14 cellular contexts compared by ENCODE assay signal in genomic region chr17:50303051-50303450, GRCh38. TPM values are rescaled to one million over a fixed set of nuclear protein-coding genes. Genes with fewer than 3 reads are reported as not detected.
DNase-seq lines count a peak whose midpoint lies in the region; TF ChIP-seq lines count a peak whose summit lies in the region.
"Had no signal": no experiment of that assay in that cellular context is flagged by ENCODE, and none has a peak within 500 bp of the region (broad histone marks: within the 10 kb centered on the region; RNA-seq: fewer than 3 reads in every experiment).

No MANE protein-coding gene starts in this region.

- no peaks in the 10 kb centered on the region for H3K9me3 Mint-ChIP-seq in chondrocyte (ENCODE audit: low read depth)
- H3K9me3 Mint-ChIP-seq: CD8-positive, alpha-beta memory T cell had no signal

- no peak overlapping the region for H3K4me3 Mint-ChIP-seq in chondrocyte (ENCODE audit: unreplicated experiment)
- H3K4me3 Mint-ChIP-seq: CD8-positive, alpha-beta memory T cell had no signal

- no peak for TF ChIP-seq EP300 in stomach (IDR thresholded peaks at IDR 0.05)

- no peak for TF ChIP-seq POLR2A in stomach (IDR thresholded peaks at IDR 0.05)

- intact Hi-C loops in stomach (cut with DNase I; ENCODE audit: low total_unique reads), result no loop called here

- no peak for TF ChIP-seq CTCF in chondrocyte (IDR thresholded peaks at IDR 0.05)
- no peak for TF ChIP-seq CTCF in stomach (IDR thresholded peaks at IDR 0.05)

- H3K4me1 ChIP-seq in stomach, result peaks cover 16 to 51% (median 26%) of the 10 kb centered on the region in 4 donors

- no peaks in the 10 kb centered on the region for H3K9me3 ChIP-seq in stomach
- H3K9me3 ChIP-seq: BLaER1, Caco-2 had no signal

- no peak overlapping the region for H3K27ac Mint-ChIP-seq in chondrocyte (ENCODE audit: unreplicated experiment)

- no peaks in the 10 kb centered on the region for H3K27me3 Mint-ChIP-seq in chondrocyte (ENCODE audit: low read depth)

- H3K36me3 Mint-ChIP-seq in chondrocyte (ENCODE audit: low read depth), result no peaks in the 10 kb centered on the region
- H3K36me3 Mint-ChIP-seq: CD8-positive, alpha-beta memory T cell had no signal

- peaks cover 15% of the 10 kb centered on the region for H3K4me1 Mint-ChIP-seq in chondrocyte (ENCODE audit: low read depth)
- H3K4me1 Mint-ChIP-seq: CD8-positive, alpha-beta memory T cell had no signal

- H3K27ac ChIP-seq in stomach, result peak overlapping the region; percentile 77 to 88 (median 86)
- H3K27ac ChIP-seq: BLaER1 had no signal

- H3K36me3 ChIP-seq in stomach, result no peaks in the 10 kb centered on the region
- H3K36me3 ChIP-seq: BLaER1 had no signal

- H3K4me3 ChIP-seq in stomach, result peak overlapping the region in 3 of 4 donors; percentile 17 to 26 (median 25)
- H3K4me3 ChIP-seq: BLaER1 had no signal

- WGBS in stomach, 5 donors, result 39 to 84% (median 48%) methylated on average over 10 to 11 of the region's 11 CpGs

- H3K27me3 ChIP-seq in stomach, result no peaks in the 10 kb centered on the region
- H3K27me3 ChIP-seq: BLaER1 had no signal

- DNase-seq in NCI-H345 (lab: John Stamatoyannopoulos, UW) (peak; percentile 43), NCI-H345 treated with DMSO at 0.1 percent for 48 hours (lab: John Stamatoyannopoulos, UW; ENCODE audit: unreplicated experiment) (no peak), NCI-H146 (lab: John Stamatoyannopoulos, UW) (peak; percentile 64), chondrocyte (ENCODE audit: low spot score) (peak; percentile 28), stomach (no peak), retina (no peak)
- DNase-seq in stimulated activated CD4-positive, alpha-beta T cell treated with anti-CD3 and anti-CD28 coated beads, Interleukin-4, amount 100 ng/mL, for 1 hour, result no peak
- no peak for DNase-seq in central memory CD4-positive, alpha-beta T cell
- DNase-seq: 8988T; AML-193; Caco-2; CD8-positive, alpha-beta memory T cell; DMS53 had no signal

RNA-seq across cellular contexts. Expression of gene TMEM92, which starts 28.8 kb away (rescaled TPM):
- total RNA-seq in chondrocyte (1.6 to 1.7 TPM (median 1.7 TPM) in 3 replicates), stomach (10 to 100 TPM in 3 of 5 donors, 1 to 10 TPM in 2; 2.7 to 24.9 (median 10.4) TPM)
- polyA plus RNA-seq in stomach, result 10 to 100 TPM in 2 of 3 donors, 1 to 10 TPM in 1; 9.7 to 16.3 (median 12.2) TPM
- total RNA-seq: CD8-positive, alpha-beta memory T cell had no signal
- polyA plus RNA-seq: CD8-positive, alpha-beta memory T cell had no signal

RNA-seq across cellular contexts. Expression of gene XYLT2, which starts 42.9 kb away (rescaled TPM):
- total RNA-seq in chondrocyte (33.5 to 34.1 TPM (median 33.7 TPM) in 3 replicates), stomach (100 to 1,000 TPM in 3 of 5 donors, 10 to 100 TPM in 2; 52.7 to 166 (median 121) TPM)
- polyA plus RNA-seq in stomach, result 100 to 1,000 TPM in 1 of 3 donors, 10 to 100 TPM in 2; 57.4 to 134 (median 72.5) TPM

Comparison
In these comparisons a context has a peak if more than half of its experiments do, and no peak if none do; other contexts are left out.
1. DNase-seq: peak in NCI-H345 (single experiment), NCI-H146 (single experiment) and chondrocyte (single experiment); none in NCI-H345 treated with DMSO at 0.1 percent for 48 hours (single experiment), stomach (single experiment), retina (single experiment), stimulated activated CD4-positive, alpha-beta T cell treated with anti-CD3 and anti-CD28 coated beads, Interleukin-4, amount 100 ng/mL, for 1 hour (single experiment) and central memory CD4-positive, alpha-beta T cell (single experiment).